ENCODE assay signal across 1 cellular context in the genomic region with DNA sequence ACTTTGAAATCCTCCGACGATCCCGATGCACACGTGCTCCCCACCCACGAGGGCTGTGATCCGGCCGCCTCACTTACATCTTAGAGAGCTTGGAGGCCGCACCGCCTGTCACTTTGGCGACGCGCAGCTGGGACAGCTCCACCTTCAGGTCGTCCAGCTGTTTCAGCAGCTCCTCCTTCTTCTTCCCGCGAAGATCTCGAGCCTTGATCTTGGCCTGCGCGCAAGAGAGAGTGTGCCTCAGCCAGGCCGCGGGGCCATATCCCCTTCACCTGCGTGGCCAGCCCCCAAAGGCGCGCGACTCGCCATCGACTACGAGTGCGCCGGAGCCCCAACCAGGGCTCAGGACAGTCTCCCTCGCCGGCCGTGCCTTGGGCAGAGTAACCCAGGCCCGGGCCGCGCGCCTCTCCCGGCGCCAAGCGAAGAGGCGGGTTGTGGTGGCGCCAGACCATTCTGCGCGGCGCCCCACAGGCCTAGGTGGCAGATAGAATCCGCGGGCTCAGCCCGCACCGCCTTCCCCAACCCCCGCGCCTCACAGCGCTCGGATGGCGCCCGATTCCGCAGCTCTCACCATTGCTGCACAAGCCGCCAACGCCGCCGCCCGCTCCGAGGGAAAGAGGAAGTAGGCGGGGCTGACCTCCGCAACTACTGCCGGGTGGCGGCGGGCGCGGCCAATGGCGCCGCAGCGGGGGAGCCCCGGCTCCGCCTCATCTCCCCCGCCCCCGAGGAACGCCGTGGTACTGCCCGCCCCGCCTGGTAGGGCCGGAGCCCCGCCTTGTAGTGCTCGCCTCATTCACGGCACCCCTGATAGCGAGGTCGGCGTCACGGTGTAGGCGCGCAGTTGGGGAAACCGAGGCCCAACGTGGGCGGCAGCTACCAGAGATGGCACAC.
A peak's percentile ranks its signal among the peaks of the same experiment; 100 is the strongest.
TF ChIP-seq lines count a peak whose summit lies in the region.

A gene (plus strand): TSS at position 789 of the 888 bp plus-strand sequence. CDS start 7,161 bp downstream, outside the sequence.
A gene (minus strand): TSS at position 616 of the 888 bp plus-strand sequence. CDS start 45 bp downstream, at position 571.

TF ChIP-seq in HepG2, 621 proteins besides CTCF, POLR2A, EP300 and RAD21 (continued from another document and continues in another):
- TF ChIP-seq, protein P1, sequence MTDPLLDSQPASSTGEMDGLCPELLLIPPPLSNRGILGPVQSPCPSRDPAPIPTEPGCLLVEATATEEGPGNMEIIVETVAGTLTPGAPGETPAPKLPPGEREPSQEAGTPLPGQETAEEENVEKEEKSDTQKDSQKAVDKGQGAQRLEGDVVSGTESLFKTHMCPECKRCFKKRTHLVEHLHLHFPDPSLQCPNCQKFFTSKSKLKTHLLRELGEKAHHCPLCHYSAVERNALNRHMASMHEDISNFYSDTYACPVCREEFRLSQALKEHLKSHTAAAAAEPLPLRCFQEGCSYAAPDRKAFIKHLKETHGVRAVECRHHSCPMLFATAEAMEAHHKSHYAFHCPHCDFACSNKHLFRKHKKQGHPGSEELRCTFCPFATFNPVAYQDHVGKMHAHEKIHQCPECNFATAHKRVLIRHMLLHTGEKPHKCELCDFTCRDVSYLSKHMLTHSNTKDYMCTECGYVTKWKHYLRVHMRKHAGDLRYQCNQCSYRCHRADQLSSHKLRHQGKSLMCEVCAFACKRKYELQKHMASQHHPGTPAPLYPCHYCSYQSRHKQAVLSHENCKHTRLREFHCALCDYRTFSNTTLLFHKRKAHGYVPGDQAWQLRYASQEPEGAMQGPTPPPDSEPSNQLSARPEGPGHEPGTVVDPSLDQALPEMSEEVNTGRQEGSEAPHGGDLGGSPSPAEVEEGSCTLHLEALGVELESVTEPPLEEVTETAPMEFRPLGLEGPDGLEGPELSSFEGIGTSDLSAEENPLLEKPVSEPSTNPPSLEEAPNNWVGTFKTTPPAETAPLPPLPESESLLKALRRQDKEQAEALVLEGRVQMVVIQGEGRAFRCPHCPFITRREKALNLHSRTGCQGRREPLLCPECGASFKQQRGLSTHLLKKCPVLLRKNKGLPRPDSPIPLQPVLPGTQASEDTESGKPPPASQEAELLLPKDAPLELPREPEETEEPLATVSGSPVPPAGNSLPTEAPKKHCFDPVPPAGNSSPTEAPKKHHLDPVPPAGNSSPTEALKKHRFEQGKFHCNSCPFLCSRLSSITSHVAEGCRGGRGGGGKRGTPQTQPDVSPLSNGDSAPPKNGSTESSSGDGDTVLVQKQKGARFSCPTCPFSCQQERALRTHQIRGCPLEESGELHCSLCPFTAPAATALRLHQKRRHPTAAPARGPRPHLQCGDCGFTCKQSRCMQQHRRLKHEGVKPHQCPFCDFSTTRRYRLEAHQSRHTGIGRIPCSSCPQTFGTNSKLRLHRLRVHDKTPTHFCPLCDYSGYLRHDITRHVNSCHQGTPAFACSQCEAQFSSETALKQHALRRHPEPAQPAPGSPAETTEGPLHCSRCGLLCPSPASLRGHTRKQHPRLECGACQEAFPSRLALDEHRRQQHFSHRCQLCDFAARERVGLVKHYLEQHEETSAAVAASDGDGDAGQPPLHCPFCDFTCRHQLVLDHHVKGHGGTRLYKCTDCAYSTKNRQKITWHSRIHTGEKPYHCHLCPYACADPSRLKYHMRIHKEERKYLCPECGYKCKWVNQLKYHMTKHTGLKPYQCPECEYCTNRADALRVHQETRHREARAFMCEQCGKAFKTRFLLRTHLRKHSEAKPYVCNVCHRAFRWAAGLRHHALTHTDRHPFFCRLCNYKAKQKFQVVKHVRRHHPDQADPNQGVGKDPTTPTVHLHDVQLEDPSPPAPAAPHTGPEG (CRISPR knock-in tag; IDR thresholded peaks at IDR 0.05): 0 out of 2 replicates have a peak, but pooled peaks have one; percentile 36
- TF ChIP-seq HNRNPL (IDR thresholded peaks at IDR 0.05; ENCODE audit: low read depth, low read length) (0 out of 2 replicates have a peak, but pooled peaks have one; percentile 53), ZNF746 (CRISPR knock-in tag; IDR thresholded peaks at IDR 0.05) (0 out of 2 replicates have a peak, but pooled peaks have one; percentile 68), PHF21A (CRISPR knock-in tag; IDR thresholded peaks at IDR 0.05) (peak; percentile 87), ZNF841 (CRISPR knock-in tag; IDR thresholded peaks at IDR 0.05; ENCODE audit: borderline replicate concordance) (0 out of 2 replicates have a peak, but pooled peaks have one; percentile 52), ZSCAN30 (CRISPR knock-in tag; IDR thresholded peaks at IDR 0.05) (peak; percentile 41; the same call in 1 of the 2 replicates), ZNF703 (CRISPR knock-in tag; IDR thresholded peaks at IDR 0.05; ENCODE audit: borderline replicate concordance) (peak; percentile 90; the same call in 1 of the 2 replicates), RCOR2 (CRISPR knock-in tag; IDR thresholded peaks at IDR 0.05) (no peak), NFYB (CRISPR knock-in tag; IDR thresholded peaks at IDR 0.05) (peak; percentile 79), MLLT10 (CRISPR knock-in tag; IDR thresholded peaks at IDR 0.05) (no peak), DR1 (CRISPR knock-in tag; IDR thresholded peaks at IDR 0.05) (peak; percentile 94), TMF1 (CRISPR knock-in tag; IDR thresholded peaks at IDR 0.05; ENCODE audit: low read depth) (peak; percentile 55; the same call in 1 of the 2 replicates), ZIK1 (CRISPR knock-in tag; IDR thresholded peaks at IDR 0.05; ENCODE audit: borderline replicate concordance, low read depth) (peak; percentile 85), ZNF24 (IDR thresholded peaks at IDR 0.05) (peak; percentile 90), ZFP36 (IDR thresholded peaks at IDR 0.05; ENCODE audit: borderline replicate concordance, low read depth, low read length, partially characterized antibody) (no peak), ZFP36L1 (CRISPR knock-in tag; IDR thresholded peaks at IDR 0.05) (peak; percentile 26; the same call in 1 of the 2 replicates), SMAD9 (CRISPR knock-in tag; IDR thresholded peaks at IDR 0.05) (no peak), ZNF672 (CRISPR knock-in tag; IDR thresholded peaks at IDR 0.05) (no peak), SALL2 (CRISPR knock-in tag; IDR thresholded peaks at IDR 0.05) (peak; percentile 94), BRD4 (CRISPR knock-in tag; IDR thresholded peaks at IDR 0.05) (peak; percentile 90), MAF1 (CRISPR knock-in tag; IDR thresholded peaks at IDR 0.05; ENCODE audit: borderline replicate concordance) (0 out of 2 replicates have a peak, but pooled peaks have one; percentile 74), BHLHE40 (IDR thresholded peaks at IDR 0.05; ENCODE audit: low read length) (peak; percentile 98), ATF7-NPFF (CRISPR knock-in tag; IDR thresholded peaks at IDR 0.05; ENCODE audit: low read depth) (peak; percentile 81; the same call in 1 of the 2 replicates), ZNF441 (CRISPR knock-in tag; IDR thresholded peaks at IDR 0.05; ENCODE audit: borderline replicate concordance) (no peak; the same call in 1 of the 2 replicates), ZC3H13 (CRISPR knock-in tag; IDR thresholded peaks at IDR 0.05) (peak; percentile 93), HOXA7 (CRISPR knock-in tag; IDR thresholded peaks at IDR 0.05) (no peak), ZNF501 (CRISPR knock-in tag; IDR thresholded peaks at IDR 0.05) (peak; percentile 84; the same call in 1 of the 2 replicates), EEA1 (CRISPR knock-in tag; IDR thresholded peaks at IDR 0.05; ENCODE audit: borderline replicate concordance) (peak; percentile 96), ESRRA (CRISPR knock-in tag; IDR thresholded peaks at IDR 0.05; ENCODE audit: low read depth) (peak; percentile 70; the same call in 1 of the 2 replicates)
- TF ChIP-seq, protein P2, sequence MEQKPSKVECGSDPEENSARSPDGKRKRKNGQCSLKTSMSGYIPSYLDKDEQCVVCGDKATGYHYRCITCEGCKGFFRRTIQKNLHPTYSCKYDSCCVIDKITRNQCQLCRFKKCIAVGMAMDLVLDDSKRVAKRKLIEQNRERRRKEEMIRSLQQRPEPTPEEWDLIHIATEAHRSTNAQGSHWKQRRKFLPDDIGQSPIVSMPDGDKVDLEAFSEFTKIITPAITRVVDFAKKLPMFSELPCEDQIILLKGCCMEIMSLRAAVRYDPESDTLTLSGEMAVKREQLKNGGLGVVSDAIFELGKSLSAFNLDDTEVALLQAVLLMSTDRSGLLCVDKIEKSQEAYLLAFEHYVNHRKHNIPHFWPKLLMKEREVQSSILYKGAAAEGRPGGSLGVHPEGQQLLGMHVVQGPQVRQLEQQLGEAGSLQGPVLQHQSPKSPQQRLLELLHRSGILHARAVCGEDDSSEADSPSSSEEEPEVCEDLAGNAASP (CRISPR knock-in tag; IDR thresholded peaks at IDR 0.05; ENCODE audit: borderline replicate concordance): no peak
- TF ChIP-seq, protein P3, sequence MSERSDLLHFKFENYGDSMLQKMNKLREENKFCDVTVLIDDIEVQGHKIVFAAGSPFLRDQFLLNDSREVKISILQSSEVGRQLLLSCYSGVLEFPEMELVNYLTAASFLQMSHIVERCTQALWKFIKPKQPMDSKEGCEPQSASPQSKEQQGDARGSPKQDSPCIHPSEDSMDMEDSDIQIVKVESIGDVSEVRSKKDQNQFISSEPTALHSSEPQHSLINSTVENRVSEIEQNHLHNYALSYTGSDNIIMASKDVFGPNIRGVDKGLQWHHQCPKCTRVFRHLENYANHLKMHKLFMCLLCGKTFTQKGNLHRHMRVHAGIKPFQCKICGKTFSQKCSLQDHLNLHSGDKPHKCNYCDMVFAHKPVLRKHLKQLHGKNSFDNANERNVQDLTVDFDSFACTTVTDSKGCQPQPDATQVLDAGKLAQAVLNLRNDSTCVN (CRISPR knock-in tag; IDR thresholded peaks at IDR 0.05; ENCODE audit: borderline replicate concordance): peak; percentile 51; the same call in 1 of the 2 replicates
- TF ChIP-seq, protein P4, sequence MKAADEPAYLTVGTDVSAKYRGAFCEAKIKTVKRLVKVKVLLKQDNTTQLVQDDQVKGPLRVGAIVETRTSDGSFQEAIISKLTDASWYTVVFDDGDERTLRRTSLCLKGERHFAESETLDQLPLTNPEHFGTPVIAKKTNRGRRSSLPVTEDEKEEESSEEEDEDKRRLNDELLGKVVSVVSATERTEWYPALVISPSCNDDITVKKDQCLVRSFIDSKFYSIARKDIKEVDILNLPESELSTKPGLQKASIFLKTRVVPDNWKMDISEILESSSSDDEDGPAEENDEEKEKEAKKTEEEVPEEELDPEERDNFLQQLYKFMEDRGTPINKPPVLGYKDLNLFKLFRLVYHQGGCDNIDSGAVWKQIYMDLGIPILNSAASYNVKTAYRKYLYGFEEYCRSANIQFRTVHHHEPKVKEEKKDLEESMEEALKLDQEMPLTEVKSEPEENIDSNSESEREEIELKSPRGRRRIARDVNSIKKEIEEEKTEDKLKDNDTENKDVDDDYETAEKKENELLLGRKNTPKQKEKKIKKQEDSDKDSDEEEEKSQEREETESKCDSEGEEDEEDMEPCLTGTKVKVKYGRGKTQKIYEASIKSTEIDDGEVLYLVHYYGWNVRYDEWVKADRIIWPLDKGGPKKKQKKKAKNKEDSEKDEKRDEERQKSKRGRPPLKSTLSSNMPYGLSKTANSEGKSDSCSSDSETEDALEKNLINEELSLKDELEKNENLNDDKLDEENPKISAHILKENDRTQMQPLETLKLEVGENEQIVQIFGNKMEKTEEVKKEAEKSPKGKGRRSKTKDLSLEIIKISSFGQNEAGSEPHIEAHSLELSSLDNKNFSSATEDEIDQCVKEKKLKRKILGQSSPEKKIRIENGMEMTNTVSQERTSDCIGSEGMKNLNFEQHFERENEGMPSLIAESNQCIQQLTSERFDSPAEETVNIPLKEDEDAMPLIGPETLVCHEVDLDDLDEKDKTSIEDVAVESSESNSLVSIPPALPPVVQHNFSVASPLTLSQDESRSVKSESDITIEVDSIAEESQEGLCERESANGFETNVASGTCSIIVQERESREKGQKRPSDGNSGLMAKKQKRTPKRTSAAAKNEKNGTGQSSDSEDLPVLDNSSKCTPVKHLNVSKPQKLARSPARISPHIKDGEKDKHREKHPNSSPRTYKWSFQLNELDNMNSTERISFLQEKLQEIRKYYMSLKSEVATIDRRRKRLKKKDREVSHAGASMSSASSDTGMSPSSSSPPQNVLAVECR (CRISPR knock-in tag; IDR thresholded peaks at IDR 0.05; ENCODE audit: borderline replicate concordance): peak; percentile 94
- TF ChIP-seq, protein P5, sequence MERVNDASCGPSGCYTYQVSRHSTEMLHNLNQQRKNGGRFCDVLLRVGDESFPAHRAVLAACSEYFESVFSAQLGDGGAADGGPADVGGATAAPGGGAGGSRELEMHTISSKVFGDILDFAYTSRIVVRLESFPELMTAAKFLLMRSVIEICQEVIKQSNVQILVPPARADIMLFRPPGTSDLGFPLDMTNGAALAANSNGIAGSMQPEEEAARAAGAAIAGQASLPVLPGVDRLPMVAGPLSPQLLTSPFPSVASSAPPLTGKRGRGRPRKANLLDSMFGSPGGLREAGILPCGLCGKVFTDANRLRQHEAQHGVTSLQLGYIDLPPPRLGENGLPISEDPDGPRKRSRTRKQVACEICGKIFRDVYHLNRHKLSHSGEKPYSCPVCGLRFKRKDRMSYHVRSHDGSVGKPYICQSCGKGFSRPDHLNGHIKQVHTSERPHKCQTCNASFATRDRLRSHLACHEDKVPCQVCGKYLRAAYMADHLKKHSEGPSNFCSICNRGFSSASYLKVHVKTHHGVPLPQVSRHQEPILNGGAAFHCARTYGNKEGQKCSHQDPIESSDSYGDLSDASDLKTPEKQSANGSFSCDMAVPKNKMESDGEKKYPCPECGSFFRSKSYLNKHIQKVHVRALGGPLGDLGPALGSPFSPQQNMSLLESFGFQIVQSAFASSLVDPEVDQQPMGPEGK (CRISPR knock-in tag; IDR thresholded peaks at IDR 0.05): peak; percentile 62
- TF ChIP-seq, protein P6, sequence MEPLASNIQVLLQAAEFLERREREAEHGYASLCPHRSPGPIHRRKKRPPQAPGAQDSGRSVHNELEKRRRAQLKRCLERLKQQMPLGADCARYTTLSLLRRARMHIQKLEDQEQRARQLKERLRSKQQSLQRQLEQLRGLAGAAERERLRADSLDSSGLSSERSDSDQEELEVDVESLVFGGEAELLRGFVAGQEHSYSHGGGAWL (CRISPR knock-in tag; IDR thresholded peaks at IDR 0.05): peak; percentile 81
- TF ChIP-seq, protein P7, sequence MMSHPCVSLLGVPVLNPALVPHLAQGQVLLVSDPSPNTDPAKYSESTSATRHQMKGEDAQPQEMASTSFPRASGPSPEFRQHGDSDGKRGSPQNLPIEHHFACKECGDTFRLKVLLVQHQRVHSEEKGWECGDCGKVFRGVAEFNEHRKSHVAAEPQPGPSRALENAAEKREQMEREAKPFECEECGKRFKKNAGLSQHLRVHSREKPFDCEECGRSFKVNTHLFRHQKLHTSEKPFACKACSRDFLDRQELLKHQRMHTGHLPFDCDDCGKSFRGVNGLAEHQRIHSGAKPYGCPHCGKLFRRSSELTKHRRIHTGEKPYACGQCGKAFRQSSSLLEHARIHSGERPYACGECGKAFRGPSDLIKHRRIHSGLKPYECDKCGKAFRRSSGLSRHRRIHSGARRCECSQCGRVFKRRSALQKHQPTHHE (CRISPR knock-in tag; IDR thresholded peaks at IDR 0.05; ENCODE audit: borderline replicate concordance): peak; percentile 81; the same call in 1 of the 2 replicates
- TF ChIP-seq, protein P8, sequence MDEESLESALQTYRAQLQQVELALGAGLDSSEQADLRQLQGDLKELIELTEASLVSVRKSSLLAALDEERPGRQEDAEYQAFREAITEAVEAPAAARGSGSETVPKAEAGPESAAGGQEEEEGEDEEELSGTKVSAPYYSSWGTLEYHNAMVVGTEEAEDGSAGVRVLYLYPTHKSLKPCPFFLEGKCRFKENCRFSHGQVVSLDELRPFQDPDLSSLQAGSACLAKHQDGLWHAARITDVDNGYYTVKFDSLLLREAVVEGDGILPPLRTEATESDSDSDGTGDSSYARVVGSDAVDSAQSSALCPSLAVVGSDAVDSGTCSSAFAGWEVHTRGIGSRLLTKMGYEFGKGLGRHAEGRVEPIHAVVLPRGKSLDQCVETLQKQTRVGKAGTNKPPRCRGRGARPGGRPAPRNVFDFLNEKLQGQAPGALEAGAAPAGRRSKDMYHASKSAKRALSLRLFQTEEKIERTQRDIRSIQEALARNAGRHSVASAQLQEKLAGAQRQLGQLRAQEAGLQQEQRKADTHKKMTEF (CRISPR knock-in tag; IDR thresholded peaks at IDR 0.05): peak; percentile 91
